1 cellular context compared by ENCODE assay signal in genomic region chr5:129077433-129078075, GRCh38.
TF ChIP-seq lines count a peak whose summit lies in the region.

No MANE protein-coding gene starts in this region.

TF ChIP-seq in SK-N-SH, 30 proteins besides CTCF, POLR2A, EP300 and RAD21 (continued from another document):
- TF ChIP-seq RXRA (IDR thresholded peaks at IDR 0.05; ENCODE audit: borderline replicate concordance, low read depth) (0 out of 2 replicates have a peak, but pooled peaks have one; percentile 15), ZBTB33 (IDR thresholded peaks at IDR 0.05; ENCODE audit: borderline replicate concordance, low read depth) (no peak), REST (IDR thresholded peaks at IDR 0.05; ENCODE audit: low read depth, low read length) (no peak), MXI1 (IDR thresholded peaks at IDR 0.05; ENCODE audit: low read depth, low read length) (no peak), CHD2 (IDR thresholded peaks at IDR 0.05; ENCODE audit: low read length, partially characterized antibody) (peak; percentile 41), GATA2 (CRISPR knock-in tag; IDR thresholded peaks at IDR 0.05) (peak; percentile 38; the same call in 1 of the 2 replicates), RFX5 (IDR thresholded peaks at IDR 0.05; ENCODE audit: low read length) (no peak), FOXJ3 (CRISPR knock-in tag; IDR thresholded peaks at IDR 0.05) (no peak), ELF1 (IDR thresholded peaks at IDR 0.05) (no peak), SIN3A (IDR thresholded peaks at IDR 0.05; ENCODE audit: borderline replicate concordance, low read depth, low read length) (no peak), NRF1 (IDR thresholded peaks at IDR 0.05; ENCODE audit: low read depth, low read length) (no peak), POLR2AphosphoS5 (IDR thresholded peaks at IDR 0.05; ENCODE audit: low read depth, low read length) (no peak; the same call in 1 of the 2 replicates), TAF1 (IDR thresholded peaks at IDR 0.05; ENCODE audit: borderline replicate concordance, low read depth, low read length) (no peak), RCOR1 (IDR thresholded peaks at IDR 0.05; ENCODE audit: low read length) (peak; percentile 39; the same call in 1 of the 2 replicates), USF2 (IDR thresholded peaks at IDR 0.05; ENCODE audit: borderline replicate concordance, low read depth, low read length) (no peak), GABPA (IDR thresholded peaks at IDR 0.05; ENCODE audit: low read depth) (no peak), EZH2phosphoT487 (IDR thresholded peaks at IDR 0.05; ENCODE audit: borderline replicate concordance, low read depth) (no peak), TEAD4 (IDR thresholded peaks at IDR 0.05; ENCODE audit: borderline replicate concordance, insufficient read depth) (peak; percentile 57; the same call in 1 of the 2 replicates)
